Comparison of ENCODE assay signal across 17 cellular contexts in genomic region chr5:67305401-67305800, GRCh38.
A peak's percentile ranks its signal among the peaks of the same experiment; 100 is the strongest.
DNase-seq lines count a peak whose midpoint lies in the region; ATAC-seq and TF ChIP-seq lines count a peak whose summit lies in the region.
"Had no signal": no experiment of that assay in that cellular context is flagged by ENCODE, and none has a peak within 500 bp of the region (broad histone marks: within the 10 kb centered on the region; RNA-seq: fewer than 3 reads in every experiment).

No MANE protein-coding gene starts in this region.

- H2BK12ac ChIP-seq in trophoblast cell (ENCODE audit: low read length): peak overlapping the region; percentile 13

- DNase-seq in Right ventricle myocardium inferior (ENCODE audit: missing footprints) (no peak), cardiac septum (ENCODE audit: low spot score) (no peak), trophoblast cell (no peak), upper lobe of left lung (no peak), HuH-7.5 (ENCODE audit: low spot score) (no peak), RPMI8226 (no peak)
- DNase-seq: 8988T; activated CD4-positive, alpha-beta T cell treated with anti-CD3 and anti-CD28 coated beads, Interleukin-2, amount 50 U/mL, for 4 hours; BE2C; Karpas-422; NCI-H1105; NCI-H2081; NCI-H510A treated with DMSO at 0.1 percent for 48 hours; SW 1271 had no signal

- H4K8ac ChIP-seq in trophoblast cell (ENCODE audit: low read depth, low read length): no peak overlapping the region

- H3K9ac ChIP-seq in trophoblast cell (ENCODE audit: low read length): no peak overlapping the region

- ATAC-seq in Right ventricle myocardium inferior (peak; percentile 8), gastroesophageal sphincter (peak; percentile 2), upper lobe of left lung (ENCODE audit: low FRiP score in 2 of 2) (no peak)
- no peak for ATAC-seq in activated CD4-positive, CD25-positive, alpha-beta regulatory T cell treated with anti-CD3 and anti-CD28 coated beads, Interleukin-2, amount 50 U/mL, for 24 hours
- ATAC-seq: GM23338 had no signal

- no peak overlapping the region for H3K18ac ChIP-seq in trophoblast cell (ENCODE audit: low read length)

- no peak overlapping the region for H3K4me3 ChIP-seq in gastroesophageal sphincter
- no peak overlapping the region for H3K4me3 ChIP-seq in trophoblast cell (ENCODE audit: low read depth, low read length)
- H3K4me3 ChIP-seq in upper lobe of left lung: no peak overlapping the region
- H3K4me3 ChIP-seq: GM23338 had no signal

- no peak overlapping the region for H2BK120ac ChIP-seq in trophoblast cell (ENCODE audit: insufficient read depth, low read length, poor library complexity)

- no peaks in the 10 kb centered on the region for H3K79me2 ChIP-seq in trophoblast cell (ENCODE audit: control insufficient read depth, insufficient read depth, low read length, poor library complexity)

- no peak overlapping the region for H3K4ac ChIP-seq in trophoblast cell (ENCODE audit: low read depth, low read length)

- no peak overlapping the region for H2BK5ac ChIP-seq in trophoblast cell (ENCODE audit: low read depth, low read length, poor library complexity)

- peaks cover 7% of the 10 kb centered on the region for H3K79me1 ChIP-seq in trophoblast cell (ENCODE audit: low read length)

- TF ChIP-seq CTCF in gastroesophageal sphincter (IDR thresholded peaks at IDR 0.05) (no peak), upper lobe of left lung (IDR thresholded peaks at IDR 0.05) (no peak)

- H2AFZ ChIP-seq in trophoblast cell (ENCODE audit: insufficient read depth, low read length, poor library complexity): no peak overlapping the region
- H2AFZ ChIP-seq: GM23338 had no signal

- WGBS in gastroesophageal sphincter (ENCODE audit: low coverage in 1 of 2), 2 donors: 86 to 100% methylated on average over 1 of the region's 1 CpG
- WGBS in trophoblast cell (ENCODE audit: extremely low coverage, insufficient coverage, insufficient read length): no CpG with 5 or more reads among the region's 1 CpG
- 100% methylated on average over 1 of the region's 1 CpG for WGBS in upper lobe of left lung, 2 donors

- no peaks in the 10 kb centered on the region for H3K9me3 ChIP-seq in gastroesophageal sphincter
- no peaks in the 10 kb centered on the region for H3K9me3 ChIP-seq in trophoblast cell (ENCODE audit: insufficient read depth, low read depth, low read length)
- H3K9me3 ChIP-seq in upper lobe of left lung: no peaks in the 10 kb centered on the region
- H3K9me3 ChIP-seq: BE2C had no signal

- no peak for TF ChIP-seq POLR2A in gastroesophageal sphincter (IDR thresholded peaks at IDR 0.05)
- no peak for TF ChIP-seq POLR2A in upper lobe of left lung (IDR thresholded peaks at IDR 0.05)

- no peak overlapping the region for H3K23ac ChIP-seq in trophoblast cell (ENCODE audit: low read length)

- H3K4me1 ChIP-seq in gastroesophageal sphincter (peaks cover 10 to 65% (median 13%) of the 10 kb centered on the region in 3 donors), trophoblast cell (ENCODE audit: control insufficient read depth in 1 of 2, insufficient read depth in 2 of 2, low read length in 2 of 2) (peaks cover 9 to 14% of the 10 kb centered on the region in 2 experiments), upper lobe of left lung (peaks cover 26 to 51% (median 37%) of the 10 kb centered on the region in 4 donors)
- H3K4me1 ChIP-seq: BE2C had no signal

- H3K27me3 ChIP-seq in gastroesophageal sphincter: no peaks in the 10 kb centered on the region
- H3K27me3 ChIP-seq in trophoblast cell (ENCODE audit: insufficient read depth, low read length): no peaks in the 10 kb centered on the region
- H3K27me3 ChIP-seq in upper lobe of left lung: no peaks in the 10 kb centered on the region
- H3K27me3 ChIP-seq: BE2C had no signal

- H4K91ac ChIP-seq in trophoblast cell (ENCODE audit: low read depth, low read length): peak overlapping the region; percentile 3

- H3K27ac ChIP-seq in gastroesophageal sphincter (peak overlapping the region; percentile 42 to 84 (median 76)), trophoblast cell (ENCODE audit: low read depth, low read length) (no peak overlapping the region), upper lobe of left lung (peak overlapping the region; percentile 22 to 59 (median 46))

- no peak overlapping the region for H4K12ac ChIP-seq in trophoblast cell (ENCODE audit: low read depth, low read length)

- intact Hi-C loops in Right ventricle myocardium inferior (cut with DNase I): no loop called here
- intact Hi-C loops in cardiac septum (cut with DNase I): no loop called here

- H2AK5ac ChIP-seq in trophoblast cell (ENCODE audit: low read length): no peak overlapping the region

- no peak for TF ChIP-seq EP300 in gastroesophageal sphincter (IDR thresholded peaks at IDR 0.05)
- TF ChIP-seq EP300 in upper lobe of left lung (IDR thresholded peaks at IDR 0.05): no peak

- H3K4me2 ChIP-seq in trophoblast cell (ENCODE audit: low read length): no peak overlapping the region
- H3K4me2 ChIP-seq: GM23338 had no signal

- no peak overlapping the region for H3K14ac ChIP-seq in trophoblast cell (ENCODE audit: low read length)

- H3K36me3 ChIP-seq in gastroesophageal sphincter (no peaks in the 10 kb centered on the region), trophoblast cell (ENCODE audit: control insufficient read depth in 1 of 2, insufficient read depth in 2 of 2, low read length in 2 of 2) (no peaks in the 10 kb centered on the region), upper lobe of left lung (no peaks in the 10 kb centered on the region)
- H3K36me3 ChIP-seq: BE2C had no signal

Comparison
In these comparisons a context has a peak if more than half of its experiments do, and no peak if none do; other contexts are left out.
1. ATAC-seq: peak in Right ventricle myocardium inferior (single experiment) and gastroesophageal sphincter (single experiment); none in upper lobe of left lung (0 of 2) and activated CD4-positive, CD25-positive, alpha-beta regulatory T cell treated with anti-CD3 and anti-CD28 coated beads, Interleukin-2, amount 50 U/mL, for 24 hours (0 of 2).